Comparison of ENCODE assay signal across 15 cellular contexts in genomic region chr17:22669721-22670120, GRCh38.
A peak's percentile ranks its signal among the peaks of the same experiment; 100 is the strongest.
DNase-seq lines count a peak whose midpoint lies in the region.
"Had no signal": no experiment of that assay in that cellular context is flagged by ENCODE, and none has a peak within 500 bp of the region (broad histone marks: within the 10 kb centered on the region; RNA-seq: fewer than 3 reads in every experiment).

No MANE protein-coding gene starts in this region.

- DNase-seq in Daoy (ENCODE audit: low read depth) (peak; percentile 43), H4 (ENCODE audit: low spot score) (peak; percentile 5), RKO (ENCODE audit: low spot score) (peak; percentile 0), iris pigment epithelial cell (ENCODE audit: low read depth) (peak; percentile 1), NOMO-1 treated with DMSO at 0.1 percent for 48 hours (lab: John Stamatoyannopoulos, UW; ENCODE audit: unreplicated experiment) (no peak), occipital lobe (lab: John Stamatoyannopoulos, UW) (no peak), NCI-H345 treated with DMSO at 0.1 percent for 48 hours (lab: John Stamatoyannopoulos, UW; ENCODE audit: unreplicated experiment) (no peak)
- no peak for DNase-seq in central memory CD4-positive, alpha-beta T cell
- DNase-seq: AML-193; Calu3; CD8-positive, alpha-beta T cell; DMS79 treated with DMSO at 0.1 percent for 48 hours; H7; HFFc6; KG1 had no signal

Comparison
In these comparisons a context has a peak if more than half of its experiments do, and no peak if none do; other contexts are left out.
1. DNase-seq: peak in Daoy (single experiment), H4 (single experiment), RKO (single experiment) and iris pigment epithelial cell (single experiment); none in NOMO-1 treated with DMSO at 0.1 percent for 48 hours (single experiment), central memory CD4-positive, alpha-beta T cell (single experiment), occipital lobe (single experiment) and NCI-H345 treated with DMSO at 0.1 percent for 48 hours (single experiment).